9 cellular contexts compared by ENCODE assay signal in the genomic region with DNA sequence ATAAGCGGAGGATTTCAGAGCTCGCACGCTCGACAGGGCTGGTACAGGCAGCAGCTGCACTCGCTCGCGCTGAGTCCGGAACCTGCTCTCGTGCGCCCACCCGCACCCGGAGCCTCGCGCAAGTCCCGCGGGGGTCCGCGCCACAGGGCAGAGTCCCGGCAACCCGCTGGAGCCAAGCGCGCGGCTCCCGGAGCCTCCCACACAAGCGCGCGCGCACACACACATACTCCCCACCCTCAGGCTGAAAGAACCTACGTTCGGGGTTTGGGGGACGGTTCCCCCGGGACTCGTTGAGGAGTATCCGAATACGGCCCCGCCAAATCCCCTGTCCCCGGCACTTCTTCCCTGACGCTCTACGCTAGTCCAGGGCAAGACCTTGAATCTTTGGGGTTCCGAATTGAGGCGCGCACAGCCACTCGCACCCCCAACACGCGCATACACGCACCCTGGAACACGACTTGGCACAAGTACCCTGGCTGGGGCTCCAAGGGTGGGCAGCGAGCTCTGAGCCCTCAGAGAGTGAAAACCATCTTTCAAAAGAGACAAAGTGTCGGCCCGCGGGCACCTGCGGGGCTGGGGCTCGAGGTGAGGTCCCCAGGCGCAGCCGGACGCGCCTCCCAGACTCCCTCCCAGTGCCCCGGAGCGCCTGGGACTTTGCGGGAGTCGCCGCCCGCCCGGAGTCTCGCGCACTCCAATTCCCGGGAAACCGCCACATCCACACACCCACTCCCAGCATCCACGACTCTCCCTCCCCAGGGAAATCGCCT. TPM values are rescaled to one million over a fixed set of nuclear protein-coding genes. Genes with fewer than 3 reads are reported as not detected.
DNase-seq lines count a peak whose midpoint lies in the region; ATAC-seq and TF ChIP-seq lines count a peak whose summit lies in the region.
"Had no signal": no experiment of that assay in that cellular context is flagged by ENCODE, and none has a peak within 500 bp of the region (broad histone marks: within the 10 kb centered on the region; RNA-seq: fewer than 3 reads in every experiment).

No MANE protein-coding gene starts in this region.

- intact Hi-C loops in right cardiac atrium (cut with DNase I), result loop anchor here in 3 of 4 donors (10.0 kb wide), 2 partner anchors 366 to 736 kb away; no protein-coding TSS in a partner anchor

- no peaks in the 10 kb centered on the region for H3K9me3 ChIP-seq in right cardiac atrium (ENCODE audit: control insufficient read depth, low read length)

- H3K27me3 Mint-ChIP-seq in WTC11 (ENCODE audit: low read depth), result peaks cover 32% of the 10 kb centered on the region

- no peaks in the 10 kb centered on the region for H3K27me3 ChIP-seq in right cardiac atrium (ENCODE audit: control insufficient read depth, insufficient read depth)

- peaks cover 39% of the 10 kb centered on the region for H3K4me1 Mint-ChIP-seq in WTC11
- H3K4me1 Mint-ChIP-seq: activated naive CD4-positive, alpha-beta T cell treated with anti-CD3 and anti-CD28 coated beads, Interleukin-2, amount 50 U/mL, for 24 hours had no signal

- no peaks in the 10 kb centered on the region for H3K9me3 Mint-ChIP-seq in WTC11
- H3K9me3 Mint-ChIP-seq: activated naive CD4-positive, alpha-beta T cell treated with anti-CD3 and anti-CD28 coated beads, Interleukin-2, amount 50 U/mL, for 24 hours had no signal

- no peaks in the 10 kb centered on the region for H3K4me1 ChIP-seq in right cardiac atrium (ENCODE audit: control insufficient read depth, insufficient read depth, low read length)

- no peak overlapping the region for H3K27ac ChIP-seq in right cardiac atrium (ENCODE audit: low read length)

- H3K4me3 Mint-ChIP-seq in WTC11, result peak overlapping the region; percentile 85
- H3K4me3 Mint-ChIP-seq: activated naive CD4-positive, alpha-beta T cell treated with anti-CD3 and anti-CD28 coated beads, Interleukin-2, amount 50 U/mL, for 24 hours had no signal

- TF ChIP-seq CTCF in WTC11 (IDR thresholded peaks at IDR 0.05), result no peak

- no peak overlapping the region for H3K27ac Mint-ChIP-seq in WTC11
- H3K27ac Mint-ChIP-seq: activated naive CD4-positive, alpha-beta T cell treated with anti-CD3 and anti-CD28 coated beads, Interleukin-2, amount 50 U/mL, for 24 hours had no signal

- H3K36me3 Mint-ChIP-seq in WTC11, result peaks cover 5% of the 10 kb centered on the region; the same call in 1 of the 2 replicates
- H3K36me3 Mint-ChIP-seq: activated naive CD4-positive, alpha-beta T cell treated with anti-CD3 and anti-CD28 coated beads, Interleukin-2, amount 50 U/mL, for 24 hours had no signal

- CTCF ChIA-PET in WTC11 (lab: Charles Lee), result interaction anchor here (1.9 kb wide), 1 partner anchor 8 kb away, joined by 5 read pairs; no protein-coding TSS in a partner anchor

- H3K4me3 ChIP-seq in right cardiac atrium (ENCODE audit: low read length), result peak overlapping the region; percentile 67

- peak; percentile 30 for DNase-seq in D341Med (ENCODE audit: low spot score)
- DNase-seq in WTC11 (ENCODE audit: low spot score), result peak; percentile 15
- peak in 2 of 3 donors; percentile 40 to 51 for DNase-seq in right cardiac atrium
- DNase-seq in retina, result peak; percentile 80
- DNase-seq in central memory CD4-positive, alpha-beta T cell, result no peak
- DNase-seq in amniotic stem cell (lab: John Stamatoyannopoulos, UW), result no peak
- no peak for DNase-seq in AG08396 (ENCODE audit: low spot score)

- POLR2A ChIA-PET in WTC11 (lab: Charles Lee), result no interaction called here

- WGBS in right cardiac atrium, result under 1% methylated on average over 70 of the region's 70 CpGs

- ATAC-seq in WTC11 (no peak), right cardiac atrium (peak in 1 of 2 donors; percentile 25), GM21528 (IDR thresholded peaks at IDR 0.05; ENCODE audit: low FRiP score, unreplicated experiment) (no peak)

TF ChIP-seq in WTC11, 78 proteins besides CTCF, POLR2A, EP300 and RAD21 (continues in another document):
- TF ChIP-seq, protein P1, sequence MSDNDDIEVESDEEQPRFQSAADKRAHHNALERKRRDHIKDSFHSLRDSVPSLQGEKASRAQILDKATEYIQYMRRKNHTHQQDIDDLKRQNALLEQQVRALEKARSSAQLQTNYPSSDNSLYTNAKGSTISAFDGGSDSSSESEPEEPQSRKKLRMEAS (CRISPR knock-in tag; IDR thresholded peaks at IDR 0.05), result no peak
- TF ChIP-seq ZNF138 (CRISPR knock-in tag; conservative IDR thresholded peaks at IDR 0.05) (no peak), ZBTB21 (CRISPR knock-in tag; IDR thresholded peaks at IDR 0.05; ENCODE audit: borderline replicate concordance) (no peak), ZNF219 (CRISPR knock-in tag; IDR thresholded peaks at IDR 0.05; ENCODE audit: borderline replicate concordance) (no peak), RORB (CRISPR knock-in tag; IDR thresholded peaks at IDR 0.05) (no peak), NR1H2 (CRISPR knock-in tag; IDR thresholded peaks at IDR 0.05) (no peak), ZNF263 (CRISPR knock-in tag; IDR thresholded peaks at IDR 0.05; ENCODE audit: low read depth) (no peak)
- TF ChIP-seq, protein P2, sequence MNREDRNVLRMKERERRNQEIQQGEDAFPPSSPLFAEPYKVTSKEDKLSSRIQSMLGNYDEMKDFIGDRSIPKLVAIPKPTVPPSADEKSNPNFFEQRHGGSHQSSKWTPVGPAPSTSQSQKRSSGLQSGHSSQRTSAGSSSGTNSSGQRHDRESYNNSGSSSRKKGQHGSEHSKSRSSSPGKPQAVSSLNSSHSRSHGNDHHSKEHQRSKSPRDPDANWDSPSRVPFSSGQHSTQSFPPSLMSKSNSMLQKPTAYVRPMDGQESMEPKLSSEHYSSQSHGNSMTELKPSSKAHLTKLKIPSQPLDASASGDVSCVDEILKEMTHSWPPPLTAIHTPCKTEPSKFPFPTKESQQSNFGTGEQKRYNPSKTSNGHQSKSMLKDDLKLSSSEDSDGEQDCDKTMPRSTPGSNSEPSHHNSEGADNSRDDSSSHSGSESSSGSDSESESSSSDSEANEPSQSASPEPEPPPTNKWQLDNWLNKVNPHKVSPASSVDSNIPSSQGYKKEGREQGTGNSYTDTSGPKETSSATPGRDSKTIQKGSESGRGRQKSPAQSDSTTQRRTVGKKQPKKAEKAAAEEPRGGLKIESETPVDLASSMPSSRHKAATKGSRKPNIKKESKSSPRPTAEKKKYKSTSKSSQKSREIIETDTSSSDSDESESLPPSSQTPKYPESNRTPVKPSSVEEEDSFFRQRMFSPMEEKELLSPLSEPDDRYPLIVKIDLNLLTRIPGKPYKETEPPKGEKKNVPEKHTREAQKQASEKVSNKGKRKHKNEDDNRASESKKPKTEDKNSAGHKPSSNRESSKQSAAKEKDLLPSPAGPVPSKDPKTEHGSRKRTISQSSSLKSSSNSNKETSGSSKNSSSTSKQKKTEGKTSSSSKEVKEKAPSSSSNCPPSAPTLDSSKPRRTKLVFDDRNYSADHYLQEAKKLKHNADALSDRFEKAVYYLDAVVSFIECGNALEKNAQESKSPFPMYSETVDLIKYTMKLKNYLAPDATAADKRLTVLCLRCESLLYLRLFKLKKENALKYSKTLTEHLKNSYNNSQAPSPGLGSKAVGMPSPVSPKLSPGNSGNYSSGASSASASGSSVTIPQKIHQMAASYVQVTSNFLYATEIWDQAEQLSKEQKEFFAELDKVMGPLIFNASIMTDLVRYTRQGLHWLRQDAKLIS (CRISPR knock-in tag; IDR thresholded peaks at IDR 0.05; ENCODE audit: borderline replicate concordance), result no peak
- TF ChIP-seq, protein P3, sequence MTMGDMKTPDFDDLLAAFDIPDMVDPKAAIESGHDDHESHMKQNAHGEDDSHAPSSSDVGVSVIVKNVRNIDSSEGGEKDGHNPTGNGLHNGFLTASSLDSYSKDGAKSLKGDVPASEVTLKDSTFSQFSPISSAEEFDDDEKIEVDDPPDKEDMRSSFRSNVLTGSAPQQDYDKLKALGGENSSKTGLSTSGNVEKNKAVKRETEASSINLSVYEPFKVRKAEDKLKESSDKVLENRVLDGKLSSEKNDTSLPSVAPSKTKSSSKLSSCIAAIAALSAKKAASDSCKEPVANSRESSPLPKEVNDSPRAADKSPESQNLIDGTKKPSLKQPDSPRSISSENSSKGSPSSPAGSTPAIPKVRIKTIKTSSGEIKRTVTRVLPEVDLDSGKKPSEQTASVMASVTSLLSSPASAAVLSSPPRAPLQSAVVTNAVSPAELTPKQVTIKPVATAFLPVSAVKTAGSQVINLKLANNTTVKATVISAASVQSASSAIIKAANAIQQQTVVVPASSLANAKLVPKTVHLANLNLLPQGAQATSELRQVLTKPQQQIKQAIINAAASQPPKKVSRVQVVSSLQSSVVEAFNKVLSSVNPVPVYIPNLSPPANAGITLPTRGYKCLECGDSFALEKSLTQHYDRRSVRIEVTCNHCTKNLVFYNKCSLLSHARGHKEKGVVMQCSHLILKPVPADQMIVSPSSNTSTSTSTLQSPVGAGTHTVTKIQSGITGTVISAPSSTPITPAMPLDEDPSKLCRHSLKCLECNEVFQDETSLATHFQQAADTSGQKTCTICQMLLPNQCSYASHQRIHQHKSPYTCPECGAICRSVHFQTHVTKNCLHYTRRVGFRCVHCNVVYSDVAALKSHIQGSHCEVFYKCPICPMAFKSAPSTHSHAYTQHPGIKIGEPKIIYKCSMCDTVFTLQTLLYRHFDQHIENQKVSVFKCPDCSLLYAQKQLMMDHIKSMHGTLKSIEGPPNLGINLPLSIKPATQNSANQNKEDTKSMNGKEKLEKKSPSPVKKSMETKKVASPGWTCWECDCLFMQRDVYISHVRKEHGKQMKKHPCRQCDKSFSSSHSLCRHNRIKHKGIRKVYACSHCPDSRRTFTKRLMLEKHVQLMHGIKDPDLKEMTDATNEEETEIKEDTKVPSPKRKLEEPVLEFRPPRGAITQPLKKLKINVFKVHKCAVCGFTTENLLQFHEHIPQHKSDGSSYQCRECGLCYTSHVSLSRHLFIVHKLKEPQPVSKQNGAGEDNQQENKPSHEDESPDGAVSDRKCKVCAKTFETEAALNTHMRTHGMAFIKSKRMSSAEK (CRISPR knock-in tag; IDR thresholded peaks at IDR 0.05; ENCODE audit: borderline replicate concordance), result no peak
- TF ChIP-seq, protein P4, sequence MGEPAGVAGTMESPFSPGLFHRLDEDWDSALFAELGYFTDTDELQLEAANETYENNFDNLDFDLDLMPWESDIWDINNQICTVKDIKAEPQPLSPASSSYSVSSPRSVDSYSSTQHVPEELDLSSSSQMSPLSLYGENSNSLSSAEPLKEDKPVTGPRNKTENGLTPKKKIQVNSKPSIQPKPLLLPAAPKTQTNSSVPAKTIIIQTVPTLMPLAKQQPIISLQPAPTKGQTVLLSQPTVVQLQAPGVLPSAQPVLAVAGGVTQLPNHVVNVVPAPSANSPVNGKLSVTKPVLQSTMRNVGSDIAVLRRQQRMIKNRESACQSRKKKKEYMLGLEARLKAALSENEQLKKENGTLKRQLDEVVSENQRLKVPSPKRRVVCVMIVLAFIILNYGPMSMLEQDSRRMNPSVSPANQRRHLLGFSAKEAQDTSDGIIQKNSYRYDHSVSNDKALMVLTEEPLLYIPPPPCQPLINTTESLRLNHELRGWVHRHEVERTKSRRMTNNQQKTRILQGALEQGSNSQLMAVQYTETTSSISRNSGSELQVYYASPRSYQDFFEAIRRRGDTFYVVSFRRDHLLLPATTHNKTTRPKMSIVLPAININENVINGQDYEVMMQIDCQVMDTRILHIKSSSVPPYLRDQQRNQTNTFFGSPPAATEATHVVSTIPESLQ (CRISPR knock-in tag; IDR thresholded peaks at IDR 0.05), result no peak

RNA-seq across cellular contexts. Expression of a gene that starts 0.9 kb away (rescaled TPM):
- 24.8 to 27.5 TPM (median 27.3 TPM) in 3 replicates for total RNA-seq in WTC11 (2021)
- 1 to 10 TPM; 3.3 to 6.6 (median 5.2) TPM for total RNA-seq in right cardiac atrium
- polyA plus RNA-seq in right cardiac atrium, result 1.8 TPM

Comparison
In these comparisons a context has a peak if more than half of its experiments do, and no peak if none do; other contexts are left out.
1. DNase-seq: peak in D341Med (single experiment), WTC11 (single experiment), right cardiac atrium (2 of 3) and retina (single experiment); none in central memory CD4-positive, alpha-beta T cell (single experiment), amniotic stem cell (single experiment) and AG08396 (single experiment).